In the genomic region with DNA sequence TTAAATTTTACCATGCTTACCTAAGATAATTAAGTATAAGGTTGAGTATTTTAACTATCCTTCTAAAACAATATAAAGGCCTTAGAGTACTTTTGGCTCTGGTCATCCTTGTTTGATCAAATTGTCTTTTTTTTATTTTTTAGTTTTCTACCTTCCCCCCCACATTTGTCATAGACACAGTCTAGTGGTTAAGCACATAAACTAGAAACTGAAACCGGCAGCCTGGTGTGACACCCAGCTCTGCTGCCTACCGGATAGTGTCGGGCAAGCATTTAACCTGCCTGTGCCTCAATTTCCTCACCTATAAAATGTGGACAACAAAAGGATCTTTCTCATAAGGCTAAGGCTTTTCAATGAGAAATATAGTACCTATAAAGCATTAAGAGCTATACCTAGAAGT, we compare ENCODE assay signal across 8 cellular contexts. TPM values are rescaled to one million over a fixed set of nuclear protein-coding genes. Genes with fewer than 3 reads are reported as not detected.
DNase-seq lines count a peak whose midpoint lies in the region; ATAC-seq and TF ChIP-seq lines count a peak whose summit lies in the region.

No MANE protein-coding gene starts in this region.

- no peak overlapping the region for H3K4me3 ChIP-seq in muscle layer of duodenum (ENCODE audit: low read depth in 1 of 2, low read length in 2 of 2)
- H3K4me3 ChIP-seq in A673 (ENCODE audit: low read depth, low read length, poor library complexity, severe bottlenecking), result no peak overlapping the region
- H3K4me3 ChIP-seq in osteoblast (ENCODE audit: insufficient read depth, low read length), result no peak overlapping the region
- H3K4me3 ChIP-seq in uterus, result no peak overlapping the region

- no peaks in the 10 kb centered on the region for H4K20me1 ChIP-seq in osteoblast (ENCODE audit: insufficient read depth, low read length)

- no peaks in the 10 kb centered on the region for H3K9me3 ChIP-seq in muscle layer of duodenum (ENCODE audit: control insufficient read depth in 1 of 2, low read length in 2 of 2)
- H3K9me3 ChIP-seq in A673 (ENCODE audit: low read depth, low read length, poor library complexity, severe bottlenecking), result no peaks in the 10 kb centered on the region
- no peaks in the 10 kb centered on the region for H3K9me3 ChIP-seq in osteoblast (ENCODE audit: low read depth, low read length)
- no peaks in the 10 kb centered on the region for H3K9me3 ChIP-seq in uterus

- peak; percentile 83 for ATAC-seq in GM19043 (IDR thresholded peaks at IDR 0.05; ENCODE audit: low read depth, unreplicated experiment)
- ATAC-seq in HG03108 (IDR thresholded peaks at IDR 0.05; ENCODE audit: unreplicated experiment), result peak; percentile 86

- no peak overlapping the region for H2AFZ ChIP-seq in osteoblast (ENCODE audit: low read length)

- CTCF ChIA-PET in A673 (lab: Charles Lee), result no interaction called here

- BruUV-seq in A673 (replicated peaks; lab: Mats Ljungman, UMichigan), result no TSS peak

- H3K27ac ChIP-seq in muscle layer of duodenum (ENCODE audit: low read length), result peak overlapping the region; percentile 39
- H3K27ac ChIP-seq in A673 (ENCODE audit: low read depth, low read length, poor library complexity, severe bottlenecking), result no peak overlapping the region
- no peak overlapping the region for H3K27ac ChIP-seq in osteoblast (ENCODE audit: low read depth, low read length)
- no peak overlapping the region for H3K27ac ChIP-seq in uterus

- intact Hi-C loops in A673 (cut with micrococcal nuclease; ENCODE audit: unreplicated experiment) (no loop called here), uterus (cut with DNase I; ENCODE audit: low total_unique reads) (no loop called here)

- DNase-seq in activated CD4-positive, alpha-beta T cell treated with anti-CD3 and anti-CD28 coated beads, Interleukin-2, amount 50 U/mL, for 1 hour, result peak; percentile 52
- DNase-seq in A673 (ENCODE audit: low spot score), result no peak
- no peak for DNase-seq in osteoblast (ENCODE audit: insufficient read length, low spot score, missing footprints)
- no peak for DNase-seq in uterus
- DNase-seq in AG08395 (ENCODE audit: low spot score), result no peak

- no peaks in the 10 kb centered on the region for H3K36me3 ChIP-seq in muscle layer of duodenum (ENCODE audit: control insufficient read depth in 1 of 2, insufficient read depth in 2 of 2, low read length in 2 of 2)
- no peaks in the 10 kb centered on the region for H3K36me3 ChIP-seq in A673 (ENCODE audit: insufficient read depth, low read length, poor library complexity, severe bottlenecking)
- no peaks in the 10 kb centered on the region for H3K36me3 ChIP-seq in osteoblast (ENCODE audit: insufficient read depth, low read length)
- no peaks in the 10 kb centered on the region for H3K36me3 ChIP-seq in uterus

- TF ChIP-seq CTCF in A673 (conservative IDR thresholded peaks at IDR 0.05; ENCODE audit: low read depth, low read length) (no peak), osteoblast (IDR thresholded peaks at IDR 0.05; ENCODE audit: extremely low read depth, low read depth, low read length) (no peak), uterus (IDR thresholded peaks at IDR 0.05) (no peak)

- H3K27me3 ChIP-seq in muscle layer of duodenum (ENCODE audit: low read depth, low read length) (no peaks in the 10 kb centered on the region), A673 (replicated peaks; ENCODE audit: insufficient read depth, low read depth, low read length, poor library complexity) (no peaks in the 10 kb centered on the region), osteoblast (ENCODE audit: insufficient read depth, low read length) (no peaks in the 10 kb centered on the region), uterus (no peaks in the 10 kb centered on the region)

- POLR2A ChIA-PET in A673 (lab: Charles Lee; ENCODE audit: low non-redundant PET), result no interaction called here

- TF ChIP-seq POLR2A in uterus (IDR thresholded peaks at IDR 0.05), result no peak

- peaks cover 42% of the 10 kb centered on the region for H3K79me2 ChIP-seq in osteoblast (ENCODE audit: insufficient read depth, low read length)

- H3K4me2 ChIP-seq in osteoblast (ENCODE audit: insufficient read depth, low read length), result no peak overlapping the region

- peaks cover 0 to 12% of the 10 kb centered on the region in 2 donors for H3K4me1 ChIP-seq in muscle layer of duodenum (ENCODE audit: control insufficient read depth in 1 of 2, insufficient read depth in 2 of 2, low read length in 2 of 2)
- H3K4me1 ChIP-seq in A673 (ENCODE audit: insufficient read depth, low read length, poor library complexity, severe bottlenecking), result peaks cover 11% of the 10 kb centered on the region
- peaks cover 15% of the 10 kb centered on the region for H3K4me1 ChIP-seq in osteoblast (ENCODE audit: insufficient read depth, low read length)
- H3K4me1 ChIP-seq in uterus, result peaks cover 0 to 5% of the 10 kb centered on the region in 2 donors

RNA-seq across cellular contexts. Expression of a gene that starts 21.6 kb away (rescaled TPM):
- total RNA-seq in A673 (2021) (76.0 and 82.0 TPM in 2 replicates), osteoblast (172 and 210 TPM in 2 replicates), uterus (100 to 1,000 TPM in 3 of 4 donors, 10 to 100 TPM in 1; 77.4 to 364 (median 129) TPM)
